21 cellular contexts compared by ENCODE assay signal in genomic region chr17:5297245-5297644, GRCh38. TPM values are rescaled to one million over a fixed set of nuclear protein-coding genes. Genes with fewer than 3 reads are reported as not detected.
DNase-seq lines count a peak whose midpoint lies in the region; ATAC-seq, FAIRE-seq and TF ChIP-seq lines count a peak whose summit lies in the region.
"Had no signal": no experiment of that assay in that cellular context is flagged by ENCODE, and none has a peak within 500 bp of the region (broad histone marks: within the 10 kb centered on the region; RNA-seq: fewer than 3 reads in every experiment).

No MANE protein-coding gene starts in this region.

- no peak overlapping the region for H3K4me3 Mint-ChIP-seq in CD4-positive, alpha-beta T cell
- H3K4me3 Mint-ChIP-seq in activated B cell treated with CpG ODN at 0.5 μM for 24 hours (no peak overlapping the region), Calu3 (ENCODE audit: low read depth, unreplicated experiment) (no peak overlapping the region)
- H3K4me3 Mint-ChIP-seq: H9 had no signal

- no peak overlapping the region for H2BK120ac ChIP-seq in trophoblast cell (ENCODE audit: insufficient read depth, low read length, poor library complexity)

- H3K27ac ChIP-seq in CD4-positive, alpha-beta T cell (ENCODE audit: low read depth, low read length) = no peak overlapping the region
- H3K27ac ChIP-seq in caudate nucleus (ENCODE audit: low read depth, low read length) (no peak overlapping the region), right cardiac atrium (ENCODE audit: low read length) (no peak overlapping the region), trophoblast cell (ENCODE audit: low read depth, low read length) (no peak overlapping the region)
- H3K27ac ChIP-seq: cardiac muscle cell, parathyroid adenoma, Peyer's patch had no signal

- no TSS peak for BruUV-seq in Calu3 (replicated peaks; lab: Mats Ljungman, UMichigan)

- no peak overlapping the region for H2BK12ac ChIP-seq in trophoblast cell (ENCODE audit: low read length)

- H4K91ac ChIP-seq in trophoblast cell (ENCODE audit: low read depth, low read length) = no peak overlapping the region

- H2AK5ac ChIP-seq in trophoblast cell (ENCODE audit: low read length) = no peak overlapping the region

- H3K79me1 ChIP-seq in trophoblast cell (ENCODE audit: low read length) = no peaks in the 10 kb centered on the region

- intact Hi-C loops in CD4-positive, alpha-beta T cell (cut with DNase I, micrococcal nuclease) = no loop called here
- intact Hi-C loops in activated B cell treated with CpG ODN at 0.5 μM for 24 hours (cut with micrococcal nuclease) (loop anchor here (2.0 kb wide), 1 partner anchor 14 kb away; the partner anchor contains the start of gene RABEP1), right cardiac atrium (cut with DNase I) (no loop called here), Calu3 (cut with micrococcal nuclease; ENCODE audit: unreplicated experiment) (no loop called here)

- H2AFZ ChIP-seq in trophoblast cell (ENCODE audit: insufficient read depth, low read length, poor library complexity) = no peak overlapping the region
- H2AFZ ChIP-seq: parathyroid adenoma had no signal

- H3K4me2 ChIP-seq in trophoblast cell (ENCODE audit: low read length) = no peak overlapping the region

- WGBS in right cardiac atrium = 74% methylated on average over 2 of the region's 2 CpGs
- no CpG with 5 or more reads among the region's 2 CpGs for WGBS in trophoblast cell (ENCODE audit: extremely low coverage, insufficient coverage, insufficient read length)

- no peak overlapping the region for H3K9ac ChIP-seq in trophoblast cell (ENCODE audit: low read length)
- H3K9ac ChIP-seq: parathyroid adenoma had no signal

- no peak overlapping the region for H3K4me3 ChIP-seq in right cardiac atrium (ENCODE audit: low read length)
- no peak overlapping the region for H3K4me3 ChIP-seq in trophoblast cell (ENCODE audit: low read depth, low read length)
- H3K4me3 ChIP-seq: adrenal gland, cardiac muscle cell, lung, Peyer's patch had no signal

- H4K8ac ChIP-seq in trophoblast cell (ENCODE audit: low read depth, low read length) = no peak overlapping the region

- H3K36me3 ChIP-seq in trophoblast cell (ENCODE audit: control insufficient read depth in 1 of 2, insufficient read depth in 2 of 2, low read length in 2 of 2) = no peaks in the 10 kb centered on the region
- H3K36me3 ChIP-seq: adrenal gland, BE2C had no signal

- ATAC-seq in CD4-positive, alpha-beta T cell (ENCODE audit: poor library complexity) = no peak
- ATAC-seq in activated B cell treated with CpG ODN at 0.5 μM for 24 hours (ENCODE audit: low read depth) (peak; percentile 77), left lobe of liver (peak; percentile 62), right cardiac atrium (no peak)

- no peak overlapping the region for H3K4ac ChIP-seq in trophoblast cell (ENCODE audit: low read depth, low read length)

- H3K27me3 ChIP-seq in CD4-positive, alpha-beta T cell (ENCODE audit: control insufficient read depth, insufficient read depth, low read length) = no peaks in the 10 kb centered on the region
- H3K27me3 ChIP-seq in right cardiac atrium (ENCODE audit: control insufficient read depth, insufficient read depth) (no peaks in the 10 kb centered on the region), trophoblast cell (ENCODE audit: insufficient read depth, low read length) (no peaks in the 10 kb centered on the region)
- H3K27me3 ChIP-seq: adrenal gland, BE2C, cardiac muscle cell, Peyer's patch had no signal

- POLR2A ChIA-PET in CD4-positive, alpha-beta T cell (lab: Charles Lee) = interaction anchor here (0.5 to 1.0 kb wide), 2 partner anchors 47 to 189 kb away, joined by 3 read pairs; partner anchors contain the start of genes DERL2 and MIS12
- POLR2A ChIA-PET in activated B cell treated with CpG ODN at 0.5 μM for 24 hours (lab: Charles Lee) = interaction anchor here (1.0 to 1.8 kb wide), 3 partner anchors 11 to 189 kb away, joined by 3 to 7 read pairs (median 4); partner anchors contain the start of genes DERL2, MIS12 and RABEP1

- CTCF ChIA-PET in CD4-positive, alpha-beta T cell (lab: Charles Lee) = interaction anchor here (1.2 to 3.4 kb wide), 3 partner anchors 10 to 142 kb away, joined by 3 to 8 read pairs (median 6); partner anchors contain the start of gene C1QBP
- CTCF ChIA-PET in activated B cell treated with CpG ODN at 0.5 μM for 24 hours (lab: Charles Lee) (interaction anchor here (0.7 to 3.8 kb wide), 10 partner anchors 8 to 144 kb away, joined by 3 to 27 read pairs (median 4); partner anchors contain the start of genes C1QBP and ZNF594), Calu3 (lab: Charles Lee) (no interaction called here)

- no peak for TF ChIP-seq POLR2A in GM12892 (IDR thresholded peaks at IDR 0.05; ENCODE audit: low read depth, low read length)

- no peak overlapping the region for H4K12ac ChIP-seq in trophoblast cell (ENCODE audit: low read depth, low read length)

- H3K9me3 ChIP-seq in CD4-positive, alpha-beta T cell (ENCODE audit: control insufficient read depth, low read length) = no peaks in the 10 kb centered on the region
- H3K9me3 ChIP-seq in right cardiac atrium (ENCODE audit: control insufficient read depth, low read length) (no peaks in the 10 kb centered on the region), trophoblast cell (ENCODE audit: insufficient read depth, low read depth, low read length) (no peaks in the 10 kb centered on the region)
- H3K9me3 ChIP-seq: adrenal gland, BE2C, Peyer's patch had no signal

- H3K14ac ChIP-seq in trophoblast cell (ENCODE audit: low read length) = no peak overlapping the region

- no peaks in the 10 kb centered on the region for H3K27me3 Mint-ChIP-seq in CD4-positive, alpha-beta T cell
- H3K27me3 Mint-ChIP-seq in activated B cell treated with CpG ODN at 0.5 μM for 24 hours = no peaks in the 10 kb centered on the region
- H3K27me3 Mint-ChIP-seq in Calu3 (ENCODE audit: unreplicated experiment) = no peaks in the 10 kb centered on the region

- no peak for DNase-seq in CD4-positive, alpha-beta T cell
- DNase-seq in GM12892 (ENCODE audit: insufficient read length) (no peak), activated B cell treated with CpG ODN at 0.5 μM for 24 hours (no peak), left lobe of liver (ENCODE audit: low spot score) (no peak), caudate nucleus (lab: John Stamatoyannopoulos, UW) (no peak), right cardiac atrium (no peak), trophoblast cell (no peak), Calu3 (no peak)
- DNase-seq: activated effector memory CD4-positive, alpha-beta T cell treated with Interleukin-2 at 50 U/mL for 16 hours; adrenal gland; BE2C; erythroblast; H9; NCI-H1694; NCI-H2227 treated with DMSO at 0.1 percent for 48 hours; NCI-H774; Peyer's patch; stimulated activated CD4-positive, alpha-beta T cell treated with anti-CD3 and anti-CD28 coated beads, Interleukin-4, amount 100 ng/mL, for 1 hour had no signal

- H3K18ac ChIP-seq in trophoblast cell (ENCODE audit: low read length) = no peak overlapping the region

- H3K79me2 ChIP-seq in trophoblast cell (ENCODE audit: control insufficient read depth, insufficient read depth, low read length, poor library complexity) = peaks cover 3% of the 10 kb centered on the region

- peak overlapping the region; percentile 22 for H3K27ac Mint-ChIP-seq in CD4-positive, alpha-beta T cell
- H3K27ac Mint-ChIP-seq in activated B cell treated with CpG ODN at 0.5 μM for 24 hours = peak overlapping the region; percentile 57
- H3K27ac Mint-ChIP-seq in Calu3 (ENCODE audit: unreplicated experiment) = no peak overlapping the region
- H3K27ac Mint-ChIP-seq: H9 had no signal

- TF ChIP-seq CTCF in CD4-positive, alpha-beta T cell (IDR thresholded peaks at IDR 0.05) = no peak
- TF ChIP-seq CTCF in activated B cell treated with CpG ODN at 0.5 μM for 24 hours (IDR thresholded peaks at IDR 0.05) (no peak), Calu3 (IDR thresholded peaks at IDR 0.05; ENCODE audit: unreplicated experiment) (no peak)

- peak; percentile 80 for FAIRE-seq in GM12892 (lab: Jason Lieb, UNC)

- H3K36me3 Mint-ChIP-seq in CD4-positive, alpha-beta T cell (ENCODE audit: low read depth) = peaks cover 42% of the 10 kb centered on the region
- peaks cover 38% of the 10 kb centered on the region for H3K36me3 Mint-ChIP-seq in activated B cell treated with CpG ODN at 0.5 μM for 24 hours (ENCODE audit: low read depth)
- H3K36me3 Mint-ChIP-seq in Calu3 (ENCODE audit: insufficient read depth, unreplicated experiment) = no peaks in the 10 kb centered on the region

- peaks cover 4% of the 10 kb centered on the region for H3K4me1 ChIP-seq in right cardiac atrium (ENCODE audit: control insufficient read depth, insufficient read depth, low read length)
- H3K4me1 ChIP-seq in trophoblast cell (ENCODE audit: control insufficient read depth in 1 of 2, insufficient read depth in 2 of 2, low read length in 2 of 2) = no peaks in the 10 kb centered on the region
- H3K4me1 ChIP-seq: BE2C, Peyer's patch had no signal

- H3K4me1 Mint-ChIP-seq in CD4-positive, alpha-beta T cell (ENCODE audit: low read depth) = peaks cover 55% of the 10 kb centered on the region
- H3K4me1 Mint-ChIP-seq in activated B cell treated with CpG ODN at 0.5 μM for 24 hours (peaks cover 62% of the 10 kb centered on the region), Calu3 (ENCODE audit: low read depth, unreplicated experiment) (no peaks in the 10 kb centered on the region)
- H3K4me1 Mint-ChIP-seq: H9 had no signal

- no peaks in the 10 kb centered on the region for H3K9me3 Mint-ChIP-seq in CD4-positive, alpha-beta T cell
- no peaks in the 10 kb centered on the region for H3K9me3 Mint-ChIP-seq in activated B cell treated with CpG ODN at 0.5 μM for 24 hours
- H3K9me3 Mint-ChIP-seq in Calu3 (ENCODE audit: low read depth, unreplicated experiment) = no peaks in the 10 kb centered on the region
- H3K9me3 Mint-ChIP-seq: H9 had no signal

- no peak overlapping the region for H3K23ac ChIP-seq in trophoblast cell (ENCODE audit: low read length)

- no peak overlapping the region for H2BK5ac ChIP-seq in trophoblast cell (ENCODE audit: low read depth, low read length, poor library complexity)

RNA-seq across cellular contexts. Expression of gene RABEP1, which starts 15.2 kb away (rescaled TPM):
- 10 to 100 TPM; 27.4 to 31.8 TPM for total RNA-seq in CD4-positive, alpha-beta T cell
- polyA plus RNA-seq in GM12892 (2012; ENCODE audit: missing spikeins) = 47.0 TPM
- total RNA-seq in activated B cell treated with CpG ODN at 0.5 μM for 24 hours (63.5 and 67.5 TPM in 2 replicates), left lobe of liver (16.8 TPM), right cardiac atrium (10 to 100 TPM; 46.1 to 53.2 (median 47.6) TPM), Calu3 (2022) (29.2 and 33.5 TPM in 2 replicates)
- polyA plus RNA-seq in right cardiac atrium = 18.6 TPM
- 27.1 and 27.4 TPM in 2 replicates for polyA plus RNA-seq in trophoblast cell (2013)

Comparison
In these comparisons a context has a peak if more than half of its experiments do, and no peak if none do; other contexts are left out.
1. ATAC-seq: peak in activated B cell treated with CpG ODN at 0.5 μM for 24 hours (single experiment) and left lobe of liver (single experiment); none in CD4-positive, alpha-beta T cell (single experiment) and right cardiac atrium (0 of 2).